In genomic region chr9:79565245-79565644, GRCh38 we compare ENCODE assay signal across 9 cellular contexts. TPM values are rescaled to one million over a fixed set of nuclear protein-coding genes. Genes with fewer than 3 reads are reported as not detected.
DNase-seq lines count a peak whose midpoint lies in the region; ATAC-seq and TF ChIP-seq lines count a peak whose summit lies in the region.
"Had no signal": no experiment of that assay in that cellular context is flagged by ENCODE, and none has a peak within 500 bp of the region (broad histone marks: within the 10 kb centered on the region; RNA-seq: fewer than 3 reads in every experiment).

No MANE protein-coding gene starts in this region.

- TF ChIP-seq CTCF in activated B cell treated with CpG ODN at 0.5 μM for 24 hours (IDR thresholded peaks at IDR 0.05), result no peak

- no peaks in the 10 kb centered on the region for H3K9me3 Mint-ChIP-seq in activated B cell treated with CpG ODN at 0.5 μM for 24 hours

- no peak overlapping the region for H3K27ac Mint-ChIP-seq in activated B cell treated with CpG ODN at 0.5 μM for 24 hours

- H3K4me3 Mint-ChIP-seq in activated B cell treated with CpG ODN at 0.5 μM for 24 hours, result no peak overlapping the region

- POLR2A ChIA-PET in activated B cell treated with CpG ODN at 0.5 μM for 24 hours (lab: Charles Lee) (no interaction called here), HEK293T (lab: Yijun Ruan, JAX) (interaction anchor here (0.8 kb wide), 1 partner anchor 308 kb away, joined by 3 read pairs; no protein-coding TSS in a partner anchor)

- H3K36me3 Mint-ChIP-seq in activated B cell treated with CpG ODN at 0.5 μM for 24 hours (ENCODE audit: low read depth), result no peaks in the 10 kb centered on the region

- ATAC-seq in GM18502 (IDR thresholded peaks at IDR 0.05; ENCODE audit: poor library complexity, unreplicated experiment) (peak; percentile 91), GM19455 (IDR thresholded peaks at IDR 0.05; ENCODE audit: unreplicated experiment) (peak; percentile 96), HG03108 (IDR thresholded peaks at IDR 0.05; ENCODE audit: unreplicated experiment) (peak; percentile 86), activated B cell treated with CpG ODN at 0.5 μM for 24 hours (ENCODE audit: low read depth) (peak; percentile 66)

- no peak for DNase-seq in activated B cell treated with CpG ODN at 0.5 μM for 24 hours
- no peak for DNase-seq in head of caudate nucleus
- no peak for DNase-seq in NCI-H1092 (lab: John Stamatoyannopoulos, UW)
- DNase-seq in HEK293T (ENCODE audit: extremely low spot score), result no peak
- DNase-seq in stimulated activated CD4-positive, alpha-beta T cell treated with anti-CD3 and anti-CD28 coated beads, Interleukin-12 subunit alpha, Interleukin-12 subunit beta, amount 100 ng/mL, for 4 hours, result no peak
- DNase-seq: anterior cingulate cortex had no signal

- peaks cover 16% of the 10 kb centered on the region for H3K4me1 Mint-ChIP-seq in activated B cell treated with CpG ODN at 0.5 μM for 24 hours

- H3K27me3 Mint-ChIP-seq in activated B cell treated with CpG ODN at 0.5 μM for 24 hours, result peaks cover 7% of the 10 kb centered on the region

- CTCF ChIA-PET in activated B cell treated with CpG ODN at 0.5 μM for 24 hours (lab: Charles Lee), result no interaction called here
- CTCF ChIA-PET in HEK293T (lab: Yijun Ruan, JAX), result interaction anchor here (1.0 to 1.5 kb wide), 2 partner anchors 9 to 87 kb away, joined by 3 to 4 read pairs; no protein-coding TSS in a partner anchor

- intact Hi-C loops in activated B cell treated with CpG ODN at 0.5 μM for 24 hours (cut with micrococcal nuclease) (no loop called here), head of caudate nucleus (cut with DNase I) (no loop called here)

TF ChIP-seq in HEK293T, 16 proteins besides CTCF, POLR2A, EP300 and RAD21:
- TF ChIP-seq SUZ12 (IDR thresholded peaks at IDR 0.05), result no peak
- no peak for TF ChIP-seq CTBP1 (IDR thresholded peaks at IDR 0.05; ENCODE audit: borderline replicate concordance)
- no peak for TF ChIP-seq ELF4 (IDR thresholded peaks at IDR 0.05)
- TF ChIP-seq NFRKB (IDR thresholded peaks at IDR 0.05), result no peak
- no peak for TF ChIP-seq ZNF384 (IDR thresholded peaks at IDR 0.05)
- no peak for TF ChIP-seq FOXA1 (IDR thresholded peaks at IDR 0.05)
- no peak for TF ChIP-seq FOXK2 (IDR thresholded peaks at IDR 0.05)
- no peak for TF ChIP-seq PKNOX1 (IDR thresholded peaks at IDR 0.05)
- no peak for TF ChIP-seq FOXM1 (IDR thresholded peaks at IDR 0.05; ENCODE audit: borderline replicate concordance)
- no peak for TF ChIP-seq TARDBP (IDR thresholded peaks at IDR 0.05)
- no peak for TF ChIP-seq ARNT (IDR thresholded peaks at IDR 0.05)
- TF ChIP-seq BHLHE40 (IDR thresholded peaks at IDR 0.05; ENCODE audit: borderline replicate concordance), result no peak
- no peak for TF ChIP-seq SP1 (IDR thresholded peaks at IDR 0.05)
- no peak for TF ChIP-seq LEF1 (IDR thresholded peaks at IDR 0.05; ENCODE audit: borderline replicate concordance)
- TF ChIP-seq L3MBTL2 (conservative IDR thresholded peaks at IDR 0.05), result no peak
- no peak for TF ChIP-seq HDGF (IDR thresholded peaks at IDR 0.05; ENCODE audit: borderline replicate concordance)

RNA-seq across cellular contexts. Expression of gene TLE4, which starts 6.5 kb away (rescaled TPM):
- 62.6 and 63.9 TPM in 2 replicates for total RNA-seq in activated B cell treated with CpG ODN at 0.5 μM for 24 hours
